Comparison of ENCODE assay signal across 8 cellular contexts in the genomic region with DNA sequence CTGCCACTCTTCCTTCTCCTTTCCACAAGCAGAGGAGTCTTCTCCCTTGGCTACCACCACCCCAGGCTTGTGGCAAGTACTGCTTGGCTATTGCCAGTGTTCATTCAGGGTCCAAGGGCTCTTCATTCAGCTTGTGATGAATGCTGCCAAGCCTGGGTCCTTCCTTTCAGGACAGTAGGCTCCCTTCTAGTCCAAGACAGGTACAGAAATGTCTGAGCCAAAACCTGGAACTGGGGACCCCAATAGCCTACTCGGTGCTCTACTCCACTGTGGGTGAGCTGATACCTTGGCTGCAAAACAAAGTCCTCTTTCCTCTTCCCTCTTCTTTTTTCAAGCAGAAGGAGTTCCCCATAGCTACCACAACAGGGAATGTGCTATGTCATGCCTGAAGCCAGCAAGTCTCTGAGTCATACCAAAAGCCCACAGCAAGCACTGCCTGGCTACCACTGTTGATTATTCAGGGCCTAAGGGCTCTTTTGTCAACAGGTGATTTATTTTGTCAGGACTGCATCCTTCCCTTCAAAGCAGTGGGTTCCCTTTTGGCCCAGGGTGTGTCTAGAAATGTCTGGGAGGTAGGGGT.
DNase-seq lines count a peak whose midpoint lies in the region; ATAC-seq and TF ChIP-seq lines count a peak whose summit lies in the region.

No MANE protein-coding gene starts in this region.

- peak overlapping the region; percentile 81 for H3K27ac ChIP-seq in RWPE1
- peak overlapping the region; percentile 38 to 71 for H3K27ac ChIP-seq in right atrium auricular region

- peaks cover 7% of the 10 kb centered on the region for H3K27me3 Mint-ChIP-seq in T-helper 2 cell treated with Interferon-gamma antibody and Interleukin-4, amounts not matched to agents 5 μg/mL and 100 μg/mL, for 36 hours (ENCODE audit: low read depth)

- H3K4me1 Mint-ChIP-seq in T-helper 2 cell treated with Interferon-gamma antibody and Interleukin-4, amounts not matched to agents 5 μg/mL and 100 μg/mL, for 36 hours (ENCODE audit: low read depth) = no peaks in the 10 kb centered on the region

- POLR2A ChIA-PET in RWPE1 (lab: Yijun Ruan, JAX; ENCODE audit: low non-redundant PET) = no interaction called here

- H3K36me3 ChIP-seq in right atrium auricular region = no peaks in the 10 kb centered on the region

- peak; percentile 24 for DNase-seq in GM12865 (ENCODE audit: low read depth)
- peak; percentile 63 for DNase-seq in RWPE1 (ENCODE audit: low spot score)
- no peak for DNase-seq in right atrium auricular region (ENCODE audit: low spot score)
- no peak for DNase-seq in NCI-H2107 treated with DMSO at 0.1 percent for 48 hours (lab: John Stamatoyannopoulos, UW; ENCODE audit: unreplicated experiment)
- DNase-seq in T-helper 2 cell treated with Interferon-gamma antibody and Interleukin-4, amounts not matched to agents 5 μg/mL and 100 μg/mL, for 36 hours (ENCODE audit: low spot score) = no peak
- no peak for DNase-seq in OCI-M2 (lab: John Stamatoyannopoulos, UW; ENCODE audit: unreplicated experiment)
- DNase-seq in HUDEP-2 (lab: John Stamatoyannopoulos, UW; ENCODE audit: unreplicated experiment in 76 of 76) = no peak

- ATAC-seq in HG02759 (IDR thresholded peaks at IDR 0.05; ENCODE audit: unreplicated experiment) = peak; percentile 92

- TF ChIP-seq CTCF in GM12865 (IDR thresholded peaks at IDR 0.05; ENCODE audit: insufficient read depth, low read depth, low read length, missing control alignments) (no peak), RWPE1 (conservative IDR thresholded peaks at IDR 0.05; ENCODE audit: low read depth) (no peak), right atrium auricular region (IDR thresholded peaks at IDR 0.05) (no peak)

- H3K4me3 ChIP-seq in GM12865 (ENCODE audit: low read depth, low read length) (no peak overlapping the region), right atrium auricular region (no peak overlapping the region)

- peaks cover 0 to 7% of the 10 kb centered on the region in 2 donors for H3K4me1 ChIP-seq in right atrium auricular region

- H3K9me3 ChIP-seq in right atrium auricular region = no peaks in the 10 kb centered on the region

- H3K27me3 ChIP-seq in right atrium auricular region = no peaks in the 10 kb centered on the region

- no peaks in the 10 kb centered on the region for H3K9me3 Mint-ChIP-seq in T-helper 2 cell treated with Interferon-gamma antibody and Interleukin-4, amounts not matched to agents 5 μg/mL and 100 μg/mL, for 36 hours

- CTCF ChIA-PET in RWPE1 (lab: Yijun Ruan, JAX) = no interaction called here

- H3K36me3 Mint-ChIP-seq in T-helper 2 cell treated with Interferon-gamma antibody and Interleukin-4, amounts not matched to agents 5 μg/mL and 100 μg/mL, for 36 hours (ENCODE audit: low read depth) = no peaks in the 10 kb centered on the region

- no peak overlapping the region for H3K4me3 Mint-ChIP-seq in T-helper 2 cell treated with Interferon-gamma antibody and Interleukin-4, amounts not matched to agents 5 μg/mL and 100 μg/mL, for 36 hours

- H3K27ac Mint-ChIP-seq in T-helper 2 cell treated with Interferon-gamma antibody and Interleukin-4, amounts not matched to agents 5 μg/mL and 100 μg/mL, for 36 hours = no peak overlapping the region

Comparison
In these comparisons a context has a peak if more than half of its experiments do, and no peak if none do; other contexts are left out.
1. DNase-seq: peak in GM12865 (single experiment) and RWPE1 (single experiment); none in right atrium auricular region (single experiment), NCI-H2107 treated with DMSO at 0.1 percent for 48 hours (single experiment), T-helper 2 cell treated with Interferon-gamma antibody and Interleukin-4, amounts not matched to agents 5 μg/mL and 100 μg/mL, for 36 hours (single experiment), OCI-M2 (single experiment) and HUDEP-2 (0 of 76).